9 cellular contexts compared by ENCODE assay signal in the genomic region with DNA sequence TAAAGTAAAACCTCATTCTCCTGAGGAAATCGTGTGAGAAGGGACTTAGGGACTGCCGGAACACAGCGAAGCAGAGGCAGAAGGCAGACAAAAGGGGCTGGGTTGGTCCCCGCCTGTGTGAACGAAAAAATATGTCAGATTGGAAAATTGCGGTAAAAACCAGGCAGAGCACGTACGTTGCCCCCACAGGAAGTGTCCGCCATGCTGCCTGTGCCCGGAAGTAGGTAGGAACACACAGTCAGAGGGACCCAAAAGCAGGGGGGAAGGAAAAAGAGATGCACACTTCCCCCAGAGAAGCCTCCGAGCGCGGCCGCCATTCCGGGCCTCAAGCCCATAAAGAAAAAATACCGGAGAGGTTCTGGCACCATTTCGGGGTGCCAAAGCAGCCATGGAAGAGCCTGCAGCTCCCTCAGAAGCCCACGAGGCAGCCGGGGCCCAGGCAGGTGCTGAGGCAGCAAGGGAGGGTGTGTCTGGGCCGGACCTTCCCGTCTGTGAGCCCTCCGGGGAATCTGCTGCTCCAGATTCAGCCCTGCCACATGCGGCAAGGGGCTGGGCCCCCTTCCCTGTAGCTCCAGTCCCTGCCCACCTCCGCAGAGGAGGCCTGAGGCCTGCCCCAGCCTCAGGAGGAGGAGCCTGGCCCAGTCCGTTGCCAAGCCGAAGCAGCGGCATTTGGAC. TPM values are rescaled to one million over a fixed set of nuclear protein-coding genes. Genes with fewer than 3 reads are reported as not detected.
DNase-seq lines count a peak whose midpoint lies in the region; ATAC-seq and TF ChIP-seq lines count a peak whose summit lies in the region.
"Had no signal": no experiment of that assay in that cellular context is flagged by ENCODE, and none has a peak within 500 bp of the region (broad histone marks: within the 10 kb centered on the region; RNA-seq: fewer than 3 reads in every experiment).

TSS of gene MKRN3 (plus strand) at position 280 of the 675 bp plus-strand sequence. CDS start at position 389, 109 bp downstream.

- intact Hi-C loops in posterior cingulate gyrus (cut with DNase I) = loop anchor here (10.0 kb wide), 1 partner anchor 51 kb away; no protein-coding TSS in a partner anchor

- H3K9me3 Mint-ChIP-seq in activated CD4-positive, alpha-beta T cell treated with anti-CD3 and anti-CD28 coated beads, Interleukin-2, amount 10 ng/mL, durations not matched to agents 7 days and 5 days = no peaks in the 10 kb centered on the region
- H3K9me3 Mint-ChIP-seq in H9 = peaks cover 59 to 67% of the 10 kb centered on the region in 2 experiments

- H3T11ph ChIP-seq in H9 (ENCODE audit: low read length) = no peak within 1 kb of the TSS

- WGBS in H9 (ENCODE audit: extremely low coverage, insufficient read length, low lambda C conversion rate) = no CpG with 5 or more reads among the region's 27 CpGs

- no peaks in the 10 kb centered on the region for H3K79me2 ChIP-seq in H9 (ENCODE audit: insufficient read depth, low read length)

- peaks cover 52% of the 10 kb centered on the region for H3K9me3 ChIP-seq in H9 (ENCODE audit: control insufficient read depth, low read depth, low read length)
- H3K9me3 ChIP-seq: pancreas had no signal

- H2BK12ac ChIP-seq in H9 (ENCODE audit: insufficient read length, low read depth, low read length) = no peak within 1 kb of the TSS

- no peak within 1 kb of the TSS for H2BK5ac ChIP-seq in H9 (ENCODE audit: insufficient read length, low read length)

- no peaks in the 10 kb centered on the region for H3K4me1 Mint-ChIP-seq in activated CD4-positive, alpha-beta T cell treated with anti-CD3 and anti-CD28 coated beads, Interleukin-2, amount 10 ng/mL, durations not matched to agents 7 days and 5 days
- no peaks in the 10 kb centered on the region; a peak in 1 of 4 replicates for H3K4me1 Mint-ChIP-seq in H9

- H2BK20ac ChIP-seq in H9 (ENCODE audit: low read depth, low read length, poor library complexity, severe bottlenecking) = no peak within 1 kb of the TSS

- CTCF ChIA-PET in activated CD4-positive, alpha-beta T cell treated with anti-CD3 and anti-CD28 coated beads, Interleukin-2, amount 10 ng/mL, durations not matched to agents 7 days and 5 days (lab: Charles Lee) = no interaction called here

- peak within 1 kb of the TSS; percentile 64 for H3K27ac ChIP-seq in epithelial cell of prostate
- H3K27ac ChIP-seq in H9 (ENCODE audit: insufficient read length, low read depth, low read length) = no peak within 1 kb of the TSS
- H3K27ac ChIP-seq: pancreas had no signal

- no peaks in the 10 kb centered on the region for H3K23me2 ChIP-seq in H9 (ENCODE audit: insufficient read length, low read depth, low read length, poor library complexity, severe bottlenecking)

- no peak within 1 kb of the TSS for H3K56ac ChIP-seq in H9 (ENCODE audit: insufficient read length, low read depth, low read length)

- no peaks in the 10 kb centered on the region for H4K20me1 ChIP-seq in H9 (ENCODE audit: control insufficient read depth, insufficient read depth, insufficient read length)

- no peak within 1 kb of the TSS for H3K14ac ChIP-seq in H9 (ENCODE audit: insufficient read depth, low read length)

- H3K27me3 ChIP-seq in H9 (ENCODE audit: insufficient read depth, low read length) = no peaks in the 10 kb centered on the region
- H3K27me3 ChIP-seq: pancreas had no signal

- no peak within 1 kb of the TSS for H2BK15ac ChIP-seq in H9 (ENCODE audit: low read depth, low read length)

- no peak within 1 kb of the TSS for H4K91ac ChIP-seq in H9 (ENCODE audit: insufficient read length, low read depth, low read length)

- H3K27me3 Mint-ChIP-seq in activated CD4-positive, alpha-beta T cell treated with anti-CD3 and anti-CD28 coated beads, Interleukin-2, amount 10 ng/mL, durations not matched to agents 7 days and 5 days = peaks cover 6% of the 10 kb centered on the region
- H3K27me3 Mint-ChIP-seq in H9 (ENCODE audit: low read depth) = no peaks in the 10 kb centered on the region

- H3K9ac ChIP-seq in H9 (ENCODE audit: extremely low read depth, insufficient read length, low read length) = no peak within 1 kb of the TSS

- no peaks in the 10 kb centered on the region for H3K79me1 ChIP-seq in H9 (ENCODE audit: insufficient read depth, low read depth, low read length, poor library complexity, severe bottlenecking)

- no peak within 1 kb of the TSS for H3K23ac ChIP-seq in H9 (ENCODE audit: insufficient read length, low read depth, low read length)

- no peak within 1 kb of the TSS for H3K4me2 ChIP-seq in H9 (ENCODE audit: insufficient read depth, insufficient read length, low read length)

- peak within 1 kb of the TSS; percentile 72 for H3K4me3 Mint-ChIP-seq in activated CD4-positive, alpha-beta T cell treated with anti-CD3 and anti-CD28 coated beads, Interleukin-2, amount 10 ng/mL, durations not matched to agents 7 days and 5 days
- peak within 1 kb of the TSS in 1 of 2 experiments; percentile 21; a peak in 1 of 5 replicates for H3K4me3 Mint-ChIP-seq in H9

- H4K5ac ChIP-seq in H9 (ENCODE audit: insufficient read length, low read depth, low read length) = no peak within 1 kb of the TSS

- H2AFZ ChIP-seq in H9 (ENCODE audit: low read length) = no peak within 1 kb of the TSS

- TF ChIP-seq CTCF in H9 (conservative IDR thresholded peaks at IDR 0.05) = no peak

- no peak for ATAC-seq in HG03521 (IDR thresholded peaks at IDR 0.05; ENCODE audit: unreplicated experiment)
- ATAC-seq: pancreas had no signal

- no peak within 1 kb of the TSS for H4K8ac ChIP-seq in H9 (replicated peaks; ENCODE audit: insufficient read length, low read depth, low read length)

- no peak within 1 kb of the TSS for H2AK5ac ChIP-seq in H9 (ENCODE audit: insufficient read length, low read length)

- no peak within 1 kb of the TSS for H3K4ac ChIP-seq in H9 (ENCODE audit: low read depth, low read length)

- H3K4me1 ChIP-seq in H9 (ENCODE audit: insufficient read depth, low read length) = no peaks in the 10 kb centered on the region

- no peak within 1 kb of the TSS for H3K18ac ChIP-seq in H9 (ENCODE audit: insufficient read length, low read depth, low read length)

- POLR2A ChIA-PET in activated CD4-positive, alpha-beta T cell treated with anti-CD3 and anti-CD28 coated beads, Interleukin-2, amount 10 ng/mL, durations not matched to agents 7 days and 5 days (lab: Charles Lee) = no interaction called here

- H3K36me3 Mint-ChIP-seq in activated CD4-positive, alpha-beta T cell treated with anti-CD3 and anti-CD28 coated beads, Interleukin-2, amount 10 ng/mL, durations not matched to agents 7 days and 5 days (ENCODE audit: low read depth) = peaks cover 2% of the 10 kb centered on the region
- peaks cover 11 to 15% (median 15%) of the 10 kb centered on the region in 3 experiments for H3K36me3 Mint-ChIP-seq in H9 (ENCODE audit: insufficient read depth in 1 of 3, low read depth in 3 of 3)

- peak within 1 kb of the TSS; percentile 89 for H3K27ac Mint-ChIP-seq in activated CD4-positive, alpha-beta T cell treated with anti-CD3 and anti-CD28 coated beads, Interleukin-2, amount 10 ng/mL, durations not matched to agents 7 days and 5 days
- no peak within 1 kb of the TSS for H3K27ac Mint-ChIP-seq in H9

- no peak within 1 kb of the TSS for H2BK120ac ChIP-seq in H9 (ENCODE audit: low read depth, low read length, poor library complexity, severe bottlenecking)

- DNase-seq in DMS153 (lab: John Stamatoyannopoulos, UW) = peak; percentile 53
- peak; percentile 53 to 71 for DNase-seq in NCI-H187 (lab: John Stamatoyannopoulos, UW)
- DNase-seq in activated CD4-positive, alpha-beta T cell treated with anti-CD3 and anti-CD28 coated beads, Interleukin-2, amount 10 ng/mL, durations not matched to agents 7 days and 5 days = peak; percentile 42
- no peak for DNase-seq in epithelial cell of prostate (ENCODE audit: low read depth, low spot score)
- DNase-seq in posterior cingulate gyrus = peak in 9 of 10 donors; percentile 26 to 92 (median 63)
- DNase-seq in 8988T = no peak
- no peak for DNase-seq in H9

RNA-seq across cellular contexts. Expression of gene MKRN3, which starts in this region (rescaled TPM):
- total RNA-seq in activated CD4-positive, alpha-beta T cell treated with anti-CD3 and anti-CD28 coated beads, Interleukin-2, amount 10 ng/mL, durations not matched to agents 7 days and 5 days = 1 to 10 TPM; 2.9 to 3.4 TPM
- total RNA-seq in H9 (2021) = not detected in 2 replicates

Comparison
In these comparisons a context has a peak if more than half of its experiments do, and no peak if none do; other contexts are left out.
1. DNase-seq: peak in DMS153 (single experiment), NCI-H187 (2 of 2), activated CD4-positive, alpha-beta T cell treated with anti-CD3 and anti-CD28 coated beads, Interleukin-2, amount 10 ng/mL, durations not matched to agents 7 days and 5 days (single experiment) and posterior cingulate gyrus (9 of 10); none in epithelial cell of prostate (single experiment), 8988T (single experiment) and H9 (single experiment).